In genomic region chr14:39275395-39275794, GRCh38 we compare ENCODE assay signal across 2 cellular contexts.
A peak's percentile ranks its signal among the peaks of the same experiment; 100 is the strongest.
TF ChIP-seq lines count a peak whose summit lies in the region.

No MANE protein-coding gene starts in this region.

TF ChIP-seq in GM23338, 12 proteins besides CTCF, POLR2A, EP300 and RAD21:
- TF ChIP-seq REST (IDR thresholded peaks at IDR 0.05; ENCODE audit: unreplicated experiment): no peak
- no peak for TF ChIP-seq EZH2phosphoT487 (IDR thresholded peaks at IDR 0.05; ENCODE audit: unreplicated experiment)
- TF ChIP-seq POLR2AphosphoS5 (IDR thresholded peaks at IDR 0.05; ENCODE audit: low read depth): no peak
- no peak for TF ChIP-seq STAT1 (IDR thresholded peaks at IDR 0.05; ENCODE audit: unreplicated experiment)
- no peak for TF ChIP-seq ZNF462 (CRISPR knock-in tag; IDR thresholded peaks at IDR 0.05)
- TF ChIP-seq JUNB (IDR thresholded peaks at IDR 0.05; ENCODE audit: unreplicated experiment): no peak
- TF ChIP-seq CREB1 (CRISPR knock-in tag; IDR thresholded peaks at IDR 0.05; ENCODE audit: low read depth): no peak
- TF ChIP-seq ZNF331 (CRISPR knock-in tag; IDR thresholded peaks at IDR 0.05; ENCODE audit: low read depth): no peak
- no peak for TF ChIP-seq NANOG (IDR thresholded peaks at IDR 0.05; ENCODE audit: borderline replicate concordance)
- TF ChIP-seq ETS1 (IDR thresholded peaks at IDR 0.05): no peak
- TF ChIP-seq ZNF114 (CRISPR knock-in tag; IDR thresholded peaks at IDR 0.05): no peak
- TF ChIP-seq EZH2 (IDR thresholded peaks at IDR 0.05; ENCODE audit: low read depth, unreplicated experiment): no peak

TF ChIP-seq in HepG2, 621 proteins besides CTCF, POLR2A, EP300 and RAD21 (continued from another document):
- TF ChIP-seq CEBPG (CRISPR knock-in tag; IDR thresholded peaks at IDR 0.05) (peak; percentile 49; the same call in 1 of the 2 replicates), NR2F6 (IDR thresholded peaks at IDR 0.05) (peak; percentile 65; the same call in 1 of the 2 replicates), NR2F6 (CRISPR knock-in tag; IDR thresholded peaks at IDR 0.05) (no peak)
